ENCODE assay signal across 21 cellular contexts in the genomic region with DNA sequence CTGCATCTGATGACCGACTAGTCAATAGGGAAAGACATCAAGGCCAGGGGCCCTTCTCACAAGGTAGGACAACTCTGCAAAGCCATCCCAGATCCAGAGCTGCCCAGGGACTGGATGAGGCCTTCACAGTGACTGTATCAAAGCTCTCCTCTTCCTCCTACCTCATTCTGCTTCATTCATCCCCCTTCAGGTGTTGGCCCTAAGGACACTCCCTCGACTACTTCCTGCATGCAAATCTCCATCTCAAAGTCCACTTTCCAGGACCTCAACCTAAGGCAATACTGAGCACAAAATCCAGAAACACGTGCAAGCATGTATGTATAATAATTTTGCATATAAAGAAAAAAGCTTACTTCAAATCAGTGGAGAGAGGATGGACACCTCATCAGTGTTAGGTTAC. TPM values are rescaled to one million over a fixed set of nuclear protein-coding genes. Genes with fewer than 3 reads are reported as not detected.
DNase-seq lines count a peak whose midpoint lies in the region; ATAC-seq and TF ChIP-seq lines count a peak whose summit lies in the region.
"Had no signal": no experiment of that assay in that cellular context is flagged by ENCODE, and none has a peak within 500 bp of the region (broad histone marks: within the 10 kb centered on the region; RNA-seq: fewer than 3 reads in every experiment).

No MANE protein-coding gene starts in this region.

- H3K27ac Mint-ChIP-seq in Calu3 (ENCODE audit: unreplicated experiment) (peak overlapping the region; percentile 66), memory B cell (peak overlapping the region; percentile 3), nephron progenitor cell (peak overlapping the region; percentile 13)
- no peak overlapping the region for H3K27ac Mint-ChIP-seq in activated T-helper 1 cell treated with anti-CD3 and anti-CD28 coated beads, Interleukin-12 subunit alpha, Interleukin-12 subunit beta, Interleukin-2, Interleukin-4 antibody, amounts not matched to agents 30 ng/mL and 10 ng/mL and 1 ng/mL, durations not matched to agents 14 hours and 24 hours and 36 hours
- H3K27ac Mint-ChIP-seq: CD4-positive, alpha-beta T cell; IgD-negative memory B cell had no signal

- peaks cover 0 to 5% of the 10 kb centered on the region in 2 donors for H3K36me3 ChIP-seq in adrenal gland (replicated peaks in 1 of 2)

- no peaks in the 10 kb centered on the region for H3K4me1 ChIP-seq in adrenal gland (replicated peaks in 1 of 2)
- H3K4me1 ChIP-seq: Caco-2, HAP-1 had no signal

- intact Hi-C loops in Calu3 (cut with micrococcal nuclease; ENCODE audit: unreplicated experiment): no loop called here
- intact Hi-C loops in adrenal gland (cut with DNase I): no loop called here
- intact Hi-C loops in activated T-helper 1 cell treated with anti-CD3 and anti-CD28 coated beads, Interleukin-12 subunit alpha, Interleukin-12 subunit beta, Interleukin-2, Interleukin-4 antibody, amounts not matched to agents 30 ng/mL and 10 ng/mL and 1 ng/mL, durations not matched to agents 14 hours and 24 hours and 36 hours (cut with micrococcal nuclease): no loop called here

- no peaks in the 10 kb centered on the region for H3K27me3 Mint-ChIP-seq in Calu3 (ENCODE audit: unreplicated experiment)
- H3K27me3 Mint-ChIP-seq in memory B cell: no peaks in the 10 kb centered on the region
- no peaks in the 10 kb centered on the region for H3K27me3 Mint-ChIP-seq in nephron progenitor cell (ENCODE audit: low read depth, poor library complexity)
- peaks cover under 1% of the 10 kb centered on the region for H3K27me3 Mint-ChIP-seq in activated T-helper 1 cell treated with anti-CD3 and anti-CD28 coated beads, Interleukin-12 subunit alpha, Interleukin-12 subunit beta, Interleukin-2, Interleukin-4 antibody, amounts not matched to agents 30 ng/mL and 10 ng/mL and 1 ng/mL, durations not matched to agents 14 hours and 24 hours and 36 hours (ENCODE audit: insufficient read depth)
- H3K27me3 Mint-ChIP-seq: CD4-positive, alpha-beta T cell; IgD-negative memory B cell had no signal

- no peak overlapping the region for H3K4me3 Mint-ChIP-seq in Calu3 (ENCODE audit: low read depth, unreplicated experiment)
- no peak overlapping the region for H3K4me3 Mint-ChIP-seq in memory B cell
- no peak overlapping the region for H3K4me3 Mint-ChIP-seq in nephron progenitor cell
- H3K4me3 Mint-ChIP-seq in activated T-helper 1 cell treated with anti-CD3 and anti-CD28 coated beads, Interleukin-12 subunit alpha, Interleukin-12 subunit beta, Interleukin-2, Interleukin-4 antibody, amounts not matched to agents 30 ng/mL and 10 ng/mL and 1 ng/mL, durations not matched to agents 14 hours and 24 hours and 36 hours: no peak overlapping the region
- H3K4me3 Mint-ChIP-seq: CD4-positive, alpha-beta T cell; IgD-negative memory B cell had no signal

- no peak for TF ChIP-seq POLR2A in adrenal gland (IDR thresholded peaks at IDR 0.05)

- H3K27me3 ChIP-seq in adrenal gland: no peaks in the 10 kb centered on the region

- peaks cover 40% of the 10 kb centered on the region for H3K4me1 Mint-ChIP-seq in Calu3 (ENCODE audit: low read depth, unreplicated experiment)
- H3K4me1 Mint-ChIP-seq in memory B cell: peaks cover 13% of the 10 kb centered on the region
- peaks cover 6% of the 10 kb centered on the region for H3K4me1 Mint-ChIP-seq in nephron progenitor cell
- H3K4me1 Mint-ChIP-seq in activated T-helper 1 cell treated with anti-CD3 and anti-CD28 coated beads, Interleukin-12 subunit alpha, Interleukin-12 subunit beta, Interleukin-2, Interleukin-4 antibody, amounts not matched to agents 30 ng/mL and 10 ng/mL and 1 ng/mL, durations not matched to agents 14 hours and 24 hours and 36 hours (ENCODE audit: low read depth): no peaks in the 10 kb centered on the region

- DNase-seq in Calu3 (no peak), NCI-H526 treated with DMSO at 0.1 percent for 48 hours (lab: John Stamatoyannopoulos, UW) (peak; percentile 71), memory B cell (ENCODE audit: low spot score in 2 of 2) (no peak), nephron progenitor cell (no peak), adrenal gland (no peak)
- DNase-seq in activated T-helper 1 cell treated with anti-CD3 and anti-CD28 coated beads, Interleukin-12 subunit alpha, Interleukin-12 subunit beta, Interleukin-2, Interleukin-4 antibody, amounts not matched to agents 30 ng/mL and 10 ng/mL and 1 ng/mL, durations not matched to agents 14 hours and 24 hours and 36 hours (ENCODE audit: low spot score): no peak
- DNase-seq: AML-193; Caco-2; CD4-positive, alpha-beta T cell; DMS53; DND-41; EL; GM23248 had no signal

- CTCF ChIA-PET in Calu3 (lab: Charles Lee): no interaction called here

- peaks cover 31% of the 10 kb centered on the region for H3K36me3 Mint-ChIP-seq in Calu3 (ENCODE audit: insufficient read depth, unreplicated experiment)
- H3K36me3 Mint-ChIP-seq in memory B cell: peaks cover 22% of the 10 kb centered on the region
- peaks cover 41% of the 10 kb centered on the region for H3K36me3 Mint-ChIP-seq in nephron progenitor cell (ENCODE audit: low read depth)
- peaks cover 1% of the 10 kb centered on the region for H3K36me3 Mint-ChIP-seq in activated T-helper 1 cell treated with anti-CD3 and anti-CD28 coated beads, Interleukin-12 subunit alpha, Interleukin-12 subunit beta, Interleukin-2, Interleukin-4 antibody, amounts not matched to agents 30 ng/mL and 10 ng/mL and 1 ng/mL, durations not matched to agents 14 hours and 24 hours and 36 hours (ENCODE audit: low read depth)

- H3K9me3 ChIP-seq in adrenal gland (replicated peaks in 1 of 3): no peaks in the 10 kb centered on the region
- H3K9me3 ChIP-seq: A549, Caco-2, HAP-1 had no signal

- ATAC-seq in memory B cell (ENCODE audit: low read depth): no peak
- ATAC-seq in GM19467 (IDR thresholded peaks at IDR 0.05; ENCODE audit: unreplicated experiment): no peak
- no peak for ATAC-seq in HG03354 (IDR thresholded peaks at IDR 0.05; ENCODE audit: poor library complexity, severe bottlenecking, unreplicated experiment)
- ATAC-seq: A549, GM12878 had no signal

- BruUV-seq in Calu3 (replicated peaks; lab: Mats Ljungman, UMichigan): no TSS peak

- H3K27ac ChIP-seq in adrenal gland: no peak overlapping the region
- H3K27ac ChIP-seq: 22Rv1, A549, C4-2B, GM23248 had no signal

- no peak for TF ChIP-seq CTCF in Calu3 (IDR thresholded peaks at IDR 0.05; ENCODE audit: unreplicated experiment)
- no peak for TF ChIP-seq CTCF in nephron progenitor cell (IDR thresholded peaks at IDR 0.05)
- TF ChIP-seq CTCF in adrenal gland (IDR thresholded peaks at IDR 0.05): no peak

- 82 to 95% (median 92%) methylated on average over 2 to 3 of the region's 3 CpGs for WGBS in adrenal gland, 4 donors

- H3K4me3 ChIP-seq in adrenal gland: no peak overlapping the region
- H3K4me3 ChIP-seq: A549, GM12878, GM23248, HAP-1 had no signal

- H3K9me3 Mint-ChIP-seq in Calu3 (ENCODE audit: low read depth, unreplicated experiment): no peaks in the 10 kb centered on the region
- H3K9me3 Mint-ChIP-seq in memory B cell: no peaks in the 10 kb centered on the region
- no peaks in the 10 kb centered on the region for H3K9me3 Mint-ChIP-seq in nephron progenitor cell
- no peaks in the 10 kb centered on the region for H3K9me3 Mint-ChIP-seq in activated T-helper 1 cell treated with anti-CD3 and anti-CD28 coated beads, Interleukin-12 subunit alpha, Interleukin-12 subunit beta, Interleukin-2, Interleukin-4 antibody, amounts not matched to agents 30 ng/mL and 10 ng/mL and 1 ng/mL, durations not matched to agents 14 hours and 24 hours and 36 hours
- H3K9me3 Mint-ChIP-seq: CD4-positive, alpha-beta T cell; IgD-negative memory B cell had no signal

RNA-seq across cellular contexts. Expression of gene DPY19L1, which starts 25.1 kb away (rescaled TPM):
- total RNA-seq in Calu3 (2022) (88.1 and 90.4 TPM in 2 replicates), adrenal gland (100 to 1,000 TPM in 1 of 8 donors, 10 to 100 TPM in 7; 15.8 to 119 (median 26.7) TPM)
- polyA plus RNA-seq in adrenal gland: 10 to 100 TPM in 1 of 3 donors, 1 to 10 TPM in 2; 4.9 to 25.8 (median 7.2) TPM
- 12.0 and 14.3 TPM in 2 replicates for total RNA-seq in activated T-helper 1 cell treated with anti-CD3 and anti-CD28 coated beads, Interleukin-12 subunit alpha, Interleukin-12 subunit beta, Interleukin-2, Interleukin-4 antibody, amounts not matched to agents 30 ng/mL and 10 ng/mL and 1 ng/mL, durations not matched to agents 14 hours and 24 hours and 36 hours
